1 cellular context compared by ENCODE assay signal in the genomic region with DNA sequence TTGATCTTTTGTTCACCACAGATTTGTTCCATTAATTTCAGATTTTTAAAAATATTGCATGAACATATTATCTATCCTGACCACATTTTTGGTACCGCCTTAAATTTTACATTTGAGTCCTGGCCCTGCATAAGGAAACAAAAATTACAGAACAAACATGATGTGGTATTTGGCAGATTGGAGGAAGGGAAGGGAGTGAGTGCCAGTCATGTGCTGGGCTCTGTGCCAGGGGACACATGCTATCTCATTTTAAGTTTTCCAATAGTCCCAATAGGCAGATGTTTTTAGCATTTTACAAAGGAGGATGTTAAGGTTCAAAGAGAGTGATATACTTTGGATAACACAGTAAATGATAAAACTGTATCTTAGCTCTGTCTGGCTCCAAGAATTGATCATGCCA.
TF ChIP-seq lines count a peak whose summit lies in the region.

No MANE protein-coding gene starts in this region.

TF ChIP-seq in liver, 16 proteins besides CTCF, POLR2A, EP300 and RAD21 (continued from another document):
- TF ChIP-seq, protein P1, sequence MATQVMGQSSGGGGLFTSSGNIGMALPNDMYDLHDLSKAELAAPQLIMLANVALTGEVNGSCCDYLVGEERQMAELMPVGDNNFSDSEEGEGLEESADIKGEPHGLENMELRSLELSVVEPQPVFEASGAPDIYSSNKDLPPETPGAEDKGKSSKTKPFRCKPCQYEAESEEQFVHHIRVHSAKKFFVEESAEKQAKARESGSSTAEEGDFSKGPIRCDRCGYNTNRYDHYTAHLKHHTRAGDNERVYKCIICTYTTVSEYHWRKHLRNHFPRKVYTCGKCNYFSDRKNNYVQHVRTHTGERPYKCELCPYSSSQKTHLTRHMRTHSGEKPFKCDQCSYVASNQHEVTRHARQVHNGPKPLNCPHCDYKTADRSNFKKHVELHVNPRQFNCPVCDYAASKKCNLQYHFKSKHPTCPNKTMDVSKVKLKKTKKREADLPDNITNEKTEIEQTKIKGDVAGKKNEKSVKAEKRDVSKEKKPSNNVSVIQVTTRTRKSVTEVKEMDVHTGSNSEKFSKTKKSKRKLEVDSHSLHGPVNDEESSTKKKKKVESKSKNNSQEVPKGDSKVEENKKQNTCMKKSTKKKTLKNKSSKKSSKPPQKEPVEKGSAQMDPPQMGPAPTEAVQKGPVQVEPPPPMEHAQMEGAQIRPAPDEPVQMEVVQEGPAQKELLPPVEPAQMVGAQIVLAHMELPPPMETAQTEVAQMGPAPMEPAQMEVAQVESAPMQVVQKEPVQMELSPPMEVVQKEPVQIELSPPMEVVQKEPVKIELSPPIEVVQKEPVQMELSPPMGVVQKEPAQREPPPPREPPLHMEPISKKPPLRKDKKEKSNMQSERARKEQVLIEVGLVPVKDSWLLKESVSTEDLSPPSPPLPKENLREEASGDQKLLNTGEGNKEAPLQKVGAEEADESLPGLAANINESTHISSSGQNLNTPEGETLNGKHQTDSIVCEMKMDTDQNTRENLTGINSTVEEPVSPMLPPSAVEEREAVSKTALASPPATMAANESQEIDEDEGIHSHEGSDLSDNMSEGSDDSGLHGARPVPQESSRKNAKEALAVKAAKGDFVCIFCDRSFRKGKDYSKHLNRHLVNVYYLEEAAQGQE (IDR thresholded peaks at IDR 0.05), result no peak
- TF ChIP-seq FOXA1 (IDR thresholded peaks at IDR 0.05), result no peak
- TF ChIP-seq EGR1 (IDR thresholded peaks at IDR 0.05; ENCODE audit: low read depth in 2 of 2), result peak in 1 of 2 donors; percentile 16
- peak in 1 of 2 donors; percentile 6 for TF ChIP-seq RXRA (IDR thresholded peaks at IDR 0.05)
